Comparison of ENCODE assay signal across 10 cellular contexts in the genomic region with DNA sequence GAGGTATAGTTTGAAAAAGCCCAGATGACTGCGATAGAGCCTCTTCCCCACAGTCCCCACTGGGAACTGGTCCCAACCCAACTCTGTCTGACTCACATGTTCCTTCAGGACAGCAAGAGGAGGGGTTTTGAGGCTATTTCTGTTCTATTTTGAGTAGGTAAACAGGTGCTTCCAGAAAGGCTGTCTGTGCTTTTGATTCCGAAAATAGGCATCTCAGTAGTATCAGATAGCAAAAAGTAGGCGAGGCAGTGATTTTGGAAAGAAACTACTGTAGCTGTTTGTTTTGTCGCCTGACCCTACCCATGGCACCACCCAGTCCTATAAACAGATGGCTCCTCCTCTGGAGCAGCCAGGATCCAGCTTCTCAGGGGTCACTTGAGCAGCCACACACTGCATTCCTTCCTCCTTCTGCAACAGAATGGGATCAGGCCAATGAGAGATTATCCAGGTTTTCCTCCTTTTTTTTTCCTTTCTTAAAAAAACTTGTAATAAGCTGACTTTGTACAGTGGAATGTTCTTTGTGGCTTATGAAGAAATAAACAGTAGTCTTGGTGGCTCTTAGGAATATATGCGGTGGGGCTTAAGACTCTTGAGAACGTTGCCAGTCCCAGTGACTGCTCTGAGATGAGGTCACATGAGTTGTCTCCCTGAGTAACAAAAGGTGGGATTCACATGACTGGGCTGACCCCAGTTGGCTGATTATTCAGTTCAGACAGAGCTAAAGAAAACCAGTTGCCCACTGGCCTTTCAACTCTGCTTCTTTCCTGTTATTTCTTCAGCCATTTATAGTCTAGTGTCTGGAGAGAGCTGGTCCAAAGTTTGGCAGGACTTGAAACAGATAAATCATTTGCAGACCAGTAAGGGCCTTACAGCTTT.
DNase-seq lines count a peak whose midpoint lies in the region; ATAC-seq and TF ChIP-seq lines count a peak whose summit lies in the region.
"Had no signal": no experiment of that assay in that cellular context is flagged by ENCODE, and none has a peak within 500 bp of the region (broad histone marks: within the 10 kb centered on the region; RNA-seq: fewer than 3 reads in every experiment).

No MANE protein-coding gene starts in this region.

- peaks cover 16 to 22% of the 10 kb centered on the region in 2 donors for H3K27me3 Mint-ChIP-seq in stimulated activated naive B cell treated with anti-CD40 and anti-IgM and Interleukin-4, amounts not matched to agents 10 μg/mL and 1 μg/mL and 100 μg/mL, for 72 hours

- DNase-seq in H4 (ENCODE audit: low spot score) (peak; percentile 95), astrocyte of the spinal cord (ENCODE audit: low read depth, low spot score) (peak; percentile 99), hepatic stellate cell (ENCODE audit: low spot score) (peak; percentile 78), smooth muscle cell (lab: John Stamatoyannopoulos, UW; ENCODE audit: unreplicated experiment) (no peak), DMS153 (lab: John Stamatoyannopoulos, UW) (no peak)
- no peak for DNase-seq in stimulated activated naive B cell treated with anti-CD40 and anti-IgM and Interleukin-4, amounts not matched to agents 10 μg/mL and 1 μg/mL and 100 μg/mL, for 72 hours
- DNase-seq in stimulated activated CD4-positive, alpha-beta T cell treated with anti-CD3 and anti-CD28 coated beads, Interleukin-2, amount 100 ng/mL, for 48 hours: no peak
- DNase-seq: activated CD4-positive, alpha-beta T cell treated with anti-CD3 and anti-CD28 coated beads, Interleukin-2, amount 50 U/mL, for 4 hours had no signal

- H2AFZ ChIP-seq in smooth muscle cell (ENCODE audit: low read depth): no peak overlapping the region

- H3K79me2 ChIP-seq in smooth muscle cell (ENCODE audit: low read depth): no peaks in the 10 kb centered on the region

- H3K27ac ChIP-seq in smooth muscle cell (ENCODE audit: low read depth): peak overlapping the region; percentile 94

- no peaks in the 10 kb centered on the region for H4K20me1 ChIP-seq in smooth muscle cell (ENCODE audit: low read depth)

- in situ Hi-C loops in astrocyte of the spinal cord (cut with HindIII; ENCODE audit: low sequenced_read_pairs): no loop called here

- H3K9me3 ChIP-seq in smooth muscle cell (replicated peaks; ENCODE audit: low read depth): no peaks in the 10 kb centered on the region

- no peaks in the 10 kb centered on the region for H3K4me1 Mint-ChIP-seq in stimulated activated naive B cell treated with anti-CD40 and anti-IgM and Interleukin-4, amounts not matched to agents 10 μg/mL and 1 μg/mL and 100 μg/mL, for 72 hours

- H3K4me3 ChIP-seq in astrocyte of the spinal cord (ENCODE audit: low read depth, low read length) (no peak overlapping the region), smooth muscle cell (no peak overlapping the region)

- no peak overlapping the region for H3K27ac Mint-ChIP-seq in stimulated activated naive B cell treated with anti-CD40 and anti-IgM and Interleukin-4, amounts not matched to agents 10 μg/mL and 1 μg/mL and 100 μg/mL, for 72 hours

- no peak for ATAC-seq in stimulated activated naive B cell treated with anti-CD40 and anti-IgM and Interleukin-4, amounts not matched to agents 10 μg/mL and 1 μg/mL and 100 μg/mL, for 72 hours (replicated peaks)
- ATAC-seq in HG03469 (IDR thresholded peaks at IDR 0.05; ENCODE audit: unreplicated experiment): no peak
- ATAC-seq: Panc1 had no signal

- peak overlapping the region; percentile 35 for H3K4me2 ChIP-seq in smooth muscle cell

- peaks cover 4% of the 10 kb centered on the region for H3K4me1 ChIP-seq in smooth muscle cell (ENCODE audit: low read depth)

- H3K36me3 ChIP-seq in smooth muscle cell (ENCODE audit: low read depth): no peaks in the 10 kb centered on the region

- no peaks in the 10 kb centered on the region for H3K36me3 Mint-ChIP-seq in stimulated activated naive B cell treated with anti-CD40 and anti-IgM and Interleukin-4, amounts not matched to agents 10 μg/mL and 1 μg/mL and 100 μg/mL, for 72 hours

- no peak for TF ChIP-seq CTCF in astrocyte of the spinal cord (IDR thresholded peaks at IDR 0.05; ENCODE audit: low read depth, low read length)
- TF ChIP-seq CTCF in smooth muscle cell (IDR thresholded peaks at IDR 0.05; ENCODE audit: borderline replicate concordance, insufficient read depth, poor library complexity, severe bottlenecking): no peak

- 50% methylated on average over 6 of the region's 6 CpGs for WGBS in smooth muscle cell (ENCODE audit: low lambda C conversion rate)

- no peaks in the 10 kb centered on the region for H3K27me3 ChIP-seq in smooth muscle cell (ENCODE audit: low read depth)

- peak overlapping the region; percentile 80 for H3K9ac ChIP-seq in smooth muscle cell (ENCODE audit: low read depth)

- H3F3A ChIP-seq in smooth muscle cell (ENCODE audit: low read depth): peaks cover 10% of the 10 kb centered on the region

- no peak overlapping the region for H3K4me3 Mint-ChIP-seq in stimulated activated naive B cell treated with anti-CD40 and anti-IgM and Interleukin-4, amounts not matched to agents 10 μg/mL and 1 μg/mL and 100 μg/mL, for 72 hours

- peaks cover 0 to 1% of the 10 kb centered on the region in 2 donors for H3K9me3 Mint-ChIP-seq in stimulated activated naive B cell treated with anti-CD40 and anti-IgM and Interleukin-4, amounts not matched to agents 10 μg/mL and 1 μg/mL and 100 μg/mL, for 72 hours

Comparison
In these comparisons a context has a peak if more than half of its experiments do, and no peak if none do; other contexts are left out.
1. DNase-seq: peak in H4 (single experiment), astrocyte of the spinal cord (single experiment) and hepatic stellate cell (single experiment); none in smooth muscle cell (single experiment), stimulated activated naive B cell treated with anti-CD40 and anti-IgM and Interleukin-4, amounts not matched to agents 10 μg/mL and 1 μg/mL and 100 μg/mL, for 72 hours (single experiment), DMS153 (single experiment) and stimulated activated CD4-positive, alpha-beta T cell treated with anti-CD3 and anti-CD28 coated beads, Interleukin-2, amount 100 ng/mL, for 48 hours (0 of 2).